24 cellular contexts compared by ENCODE assay signal in genomic region chr1:55636691-55637090, GRCh38.
DNase-seq lines count a peak whose midpoint lies in the region; ATAC-seq, FAIRE-seq and TF ChIP-seq lines count a peak whose summit lies in the region.
"Had no signal": no experiment of that assay in that cellular context is flagged by ENCODE, and none has a peak within 500 bp of the region (broad histone marks: within the 10 kb centered on the region; RNA-seq: fewer than 3 reads in every experiment).

No MANE protein-coding gene starts in this region.

- H3K4me2 ChIP-seq in osteoblast (ENCODE audit: insufficient read depth, low read length) = peak overlapping the region; percentile 32

- no peaks in the 10 kb centered on the region for H3K36me3 ChIP-seq in osteoblast (ENCODE audit: insufficient read depth, low read length)
- H3K36me3 ChIP-seq in SJCRH30 = no peaks in the 10 kb centered on the region
- H3K36me3 ChIP-seq: HAP-1, suprapubic skin had no signal

- no peak for FAIRE-seq in RCC 7860 (lab: Jason Lieb, UNC)

- H3K4me3 ChIP-seq in cardiac fibroblast (replicated peaks in 1 of 2; ENCODE audit: low read depth in 2 of 2, low read length in 2 of 2) (no peak overlapping the region), osteoblast (ENCODE audit: insufficient read depth, low read length) (no peak overlapping the region), SJCRH30 (no peak overlapping the region)
- H3K4me3 ChIP-seq: HAP-1, suprapubic skin had no signal

- H3K79me2 ChIP-seq in osteoblast (ENCODE audit: insufficient read depth, low read length) = no peaks in the 10 kb centered on the region

- H3K9me3 ChIP-seq in osteoblast (ENCODE audit: low read depth, low read length) (no peaks in the 10 kb centered on the region), SJCRH30 (replicated peaks) (no peaks in the 10 kb centered on the region)
- H3K9me3 ChIP-seq: Caco-2, HAP-1, suprapubic skin had no signal

- TF ChIP-seq CTCF in cardiac fibroblast (IDR thresholded peaks at IDR 0.05; ENCODE audit: low read depth, low read length) = no peak
- TF ChIP-seq CTCF in osteoblast (IDR thresholded peaks at IDR 0.05; ENCODE audit: extremely low read depth, low read depth, low read length) = no peak

- H3K4me1 ChIP-seq in osteoblast (ENCODE audit: insufficient read depth, low read length) (peaks cover 55% of the 10 kb centered on the region), SJCRH30 (no peaks in the 10 kb centered on the region)
- H3K4me1 ChIP-seq: Caco-2, HAP-1 had no signal

- no peak for ATAC-seq in GM21515 (IDR thresholded peaks at IDR 0.05; ENCODE audit: unreplicated experiment)
- ATAC-seq: activated CD4-positive, CD25-positive, alpha-beta regulatory T cell treated with anti-CD3 and anti-CD28 coated beads, Interleukin-2, amount 50 U/mL, for 24 hours; activated CD8-positive, alpha-beta T cell treated with anti-CD3 and anti-CD28 coated beads, Interleukin-2, amount 10 ng/mL, durations not matched to agents 7 days and 5 days; left lobe of liver; naive thymus-derived CD4-positive, alpha-beta T cell; stimulated activated naive B cell treated with anti-CD40 and anti-IgM and Interleukin-4, amounts not matched to agents 10 μg/mL and 1 μg/mL and 100 μg/mL, for 72 hours; T-cell had no signal

- peak; percentile 84 for DNase-seq in EH (ENCODE audit: low read depth)
- DNase-seq in LHCN-M2 (ENCODE audit: low read depth) = peak; percentile 35
- DNase-seq in cardiac fibroblast (ENCODE audit: low read depth in 2 of 2) = peak; percentile 22 to 79
- peak; percentile 48 for DNase-seq in osteoblast (ENCODE audit: insufficient read length, low spot score, missing footprints)
- no peak for DNase-seq in RCC 7860 (ENCODE audit: low spot score)
- no peak for DNase-seq in SJCRH30
- DNase-seq in ureter (ENCODE audit: low spot score) = no peak
- DNase-seq: ACHN; activated CD8-positive, alpha-beta T cell treated with anti-CD3 and anti-CD28 coated beads, Interleukin-2, amount 10 ng/mL, durations not matched to agents 7 days and 5 days; C1 segment of cervical spinal cord; Caco-2; caudate nucleus; DMS79; naive thymus-derived CD4-positive, alpha-beta T cell; NCI-H510A treated with DMSO at 0.1 percent for 48 hours; occipital lobe; stimulated activated CD4-positive, alpha-beta T cell treated with anti-CD3 and anti-CD28 coated beads, Interleukin-4, amount 100 ng/mL, for 24 hours; stimulated activated naive B cell treated with anti-CD40 and anti-IgM and Interleukin-4, amounts not matched to agents 10 μg/mL and 1 μg/mL and 100 μg/mL, for 72 hours; T-cell had no signal

- H3K27ac ChIP-seq in osteoblast (ENCODE audit: low read depth, low read length) (peak overlapping the region; percentile 86), SJCRH30 (no peak overlapping the region)
- H3K27ac ChIP-seq: suprapubic skin had no signal

- no peaks in the 10 kb centered on the region for H4K20me1 ChIP-seq in osteoblast (ENCODE audit: insufficient read depth, low read length)

- H3K27me3 ChIP-seq in osteoblast (ENCODE audit: insufficient read depth, low read length) (no peaks in the 10 kb centered on the region), SJCRH30 (peaks cover 3% of the 10 kb centered on the region)
- H3K27me3 ChIP-seq: suprapubic skin had no signal

- no peak overlapping the region for H2AFZ ChIP-seq in osteoblast (ENCODE audit: low read length)

Comparison
In these comparisons a context has a peak if more than half of its experiments do, and no peak if none do; other contexts are left out.
1. DNase-seq: peak in EH (single experiment), LHCN-M2 (single experiment), cardiac fibroblast (2 of 2) and osteoblast (single experiment); none in RCC 7860 (single experiment), SJCRH30 (0 of 2) and ureter (single experiment).